ENCODE assay signal across 8 cellular contexts in genomic region chr18:23812566-23813440, GRCh38.
A peak's percentile ranks its signal among the peaks of the same experiment; 100 is the strongest.
DNase-seq lines count a peak whose midpoint lies in the region; ATAC-seq and TF ChIP-seq lines count a peak whose summit lies in the region.

No MANE protein-coding gene starts in this region.

- in situ Hi-C loops in mammary epithelial cell (cut with MboI; ENCODE audit: low sequenced_read_pairs in 2 of 2): loop anchor here in 1 of 2 donors (10.0 kb wide), 1 partner anchor 188 kb away; no protein-coding TSS in a partner anchor

- ATAC-seq in activated T-cell treated with anti-CD3 and anti-CD28 coated beads, Interleukin-2, amount 50 U/mL, for 72 hours (replicated peaks in 1 of 2): no peak
- no peak for ATAC-seq in activated CD8-positive, alpha-beta memory T cell treated with anti-CD3 and anti-CD28 coated beads, Interleukin-2, amount 10 ng/mL, durations not matched to agents 7 days and 5 days
- ATAC-seq in GM18505 (IDR thresholded peaks at IDR 0.05; ENCODE audit: unreplicated experiment): no peak

- TF ChIP-seq CTCF in mammary epithelial cell (conservative IDR thresholded peaks at IDR 0.05 in 1 of 2, IDR thresholded peaks at IDR 0.05 in 1 of 2; ENCODE audit: extremely low read depth in 1 of 2, insufficient read depth in 1 of 2, low read depth in 1 of 2, low read length in 2 of 2) (peak; percentile 42 to 56), mesothelial cell of epicardium (IDR thresholded peaks at IDR 0.05; ENCODE audit: unreplicated experiment) (peak; percentile 55)

- no peak overlapping the region for H3K9ac ChIP-seq in mammary epithelial cell (ENCODE audit: insufficient read depth, low read length)

- no peaks in the 10 kb centered on the region for H3K27me3 Mint-ChIP-seq in activated T-cell treated with anti-CD3 and anti-CD28 coated beads, Interleukin-2, amount 50 U/mL, for 72 hours (ENCODE audit: low read depth)
- peaks cover 55% of the 10 kb centered on the region for H3K27me3 Mint-ChIP-seq in mesothelial cell of epicardium (ENCODE audit: low read depth)
- H3K27me3 Mint-ChIP-seq in activated CD8-positive, alpha-beta memory T cell treated with anti-CD3 and anti-CD28 coated beads, Interleukin-2, amount 10 ng/mL, durations not matched to agents 7 days and 5 days: peaks cover 21% of the 10 kb centered on the region

- no peaks in the 10 kb centered on the region for H3K36me3 ChIP-seq in mammary epithelial cell (ENCODE audit: insufficient read depth, low read length)

- no peak overlapping the region for H3K27ac ChIP-seq in mammary epithelial cell (ENCODE audit: insufficient read depth, low read depth, low read length)

- no peak overlapping the region for H3K4me3 ChIP-seq in mammary epithelial cell (replicated peaks in 1 of 3; ENCODE audit: insufficient read depth in 1 of 3, low read depth in 2 of 3, low read length in 3 of 3)

- no peaks in the 10 kb centered on the region for H3K4me1 ChIP-seq in mammary epithelial cell (ENCODE audit: insufficient read depth, low read length)

- TF ChIP-seq POLR2A in GM18505 (IDR thresholded peaks at IDR 0.05; ENCODE audit: borderline replicate concordance, extremely low read depth, insufficient read depth, insufficient read length): no peak

- H3K4me1 Mint-ChIP-seq in activated T-cell treated with anti-CD3 and anti-CD28 coated beads, Interleukin-2, amount 50 U/mL, for 72 hours (ENCODE audit: low read depth): peaks cover 15% of the 10 kb centered on the region
- H3K4me1 Mint-ChIP-seq in mesothelial cell of epicardium: no peaks in the 10 kb centered on the region
- H3K4me1 Mint-ChIP-seq in activated CD8-positive, alpha-beta memory T cell treated with anti-CD3 and anti-CD28 coated beads, Interleukin-2, amount 10 ng/mL, durations not matched to agents 7 days and 5 days: peaks cover 32% of the 10 kb centered on the region

- no peaks in the 10 kb centered on the region for H3K9me3 ChIP-seq in mammary epithelial cell (replicated peaks; ENCODE audit: insufficient read depth, low read length)

- dilution Hi-C loops in mammary epithelial cell (cut with HindIII; ENCODE audit: low sequenced_read_pairs): no loop called here

- intact Hi-C loops in mammary epithelial cell (cut with micrococcal nuclease): loop anchor here (1.0 to 5.0 kb wide), 5 partner anchors 96 to 316 kb away; no protein-coding TSS in a partner anchor

- CTCF ChIA-PET in mammary epithelial cell (lab: Charles Lee; ENCODE audit: low non-redundant PET): no interaction called here
- CTCF ChIA-PET in activated CD8-positive, alpha-beta memory T cell treated with anti-CD3 and anti-CD28 coated beads, Interleukin-2, amount 10 ng/mL, durations not matched to agents 7 days and 5 days (lab: Charles Lee): interaction anchor here (1.0 to 2.9 kb wide), 10 partner anchors 16 to 314 kb away, joined by 3 to 20 read pairs (median 6); no protein-coding TSS in a partner anchor

- BruUV-seq in mammary epithelial cell (replicated peaks; lab: Mats Ljungman, UMichigan): no TSS peak

- no peak overlapping the region for H3K4me3 Mint-ChIP-seq in activated T-cell treated with anti-CD3 and anti-CD28 coated beads, Interleukin-2, amount 50 U/mL, for 72 hours
- H3K4me3 Mint-ChIP-seq in mesothelial cell of epicardium: no peak overlapping the region
- H3K4me3 Mint-ChIP-seq in activated CD8-positive, alpha-beta memory T cell treated with anti-CD3 and anti-CD28 coated beads, Interleukin-2, amount 10 ng/mL, durations not matched to agents 7 days and 5 days: no peak overlapping the region

- H2AFZ ChIP-seq in mammary epithelial cell (ENCODE audit: low read depth, low read length): no peak overlapping the region

- H3K27me3 ChIP-seq in mammary epithelial cell (ENCODE audit: insufficient read depth, low read length): no peaks in the 10 kb centered on the region

- no peaks in the 10 kb centered on the region for H3K79me2 ChIP-seq in mammary epithelial cell (ENCODE audit: insufficient read depth, low read length)

- no peak for DNase-seq in activated T-cell treated with anti-CD3 and anti-CD28 coated beads, Interleukin-2, amount 50 U/mL, for 72 hours
- DNase-seq in activated T-cell treated with anti-CD3 and anti-CD28 coated beads for 4 hours: no peak
- DNase-seq in NCI-H345 (lab: John Stamatoyannopoulos, UW): peak; percentile 21
- peak; percentile 36 for DNase-seq in mammary epithelial cell
- no peak for DNase-seq in mesothelial cell of epicardium (ENCODE audit: low spot score in 2 of 2, unreplicated experiment in 2 of 2)
- no peak for DNase-seq in activated CD8-positive, alpha-beta memory T cell treated with anti-CD3 and anti-CD28 coated beads, Interleukin-2, amount 10 ng/mL, durations not matched to agents 7 days and 5 days
- no peak for DNase-seq in NK-92 (lab: John Stamatoyannopoulos, UW; ENCODE audit: unreplicated experiment)

- H3K9me3 Mint-ChIP-seq in activated T-cell treated with anti-CD3 and anti-CD28 coated beads, Interleukin-2, amount 50 U/mL, for 72 hours: no peaks in the 10 kb centered on the region
- no peaks in the 10 kb centered on the region for H3K9me3 Mint-ChIP-seq in mesothelial cell of epicardium
- no peaks in the 10 kb centered on the region for H3K9me3 Mint-ChIP-seq in activated CD8-positive, alpha-beta memory T cell treated with anti-CD3 and anti-CD28 coated beads, Interleukin-2, amount 10 ng/mL, durations not matched to agents 7 days and 5 days (ENCODE audit: low read depth)

- H3K4me2 ChIP-seq in mammary epithelial cell (ENCODE audit: insufficient read depth, low read depth, low read length): no peak overlapping the region

- H3K27ac Mint-ChIP-seq in activated T-cell treated with anti-CD3 and anti-CD28 coated beads, Interleukin-2, amount 50 U/mL, for 72 hours: peak overlapping the region; percentile 49
- no peak overlapping the region for H3K27ac Mint-ChIP-seq in mesothelial cell of epicardium
- H3K27ac Mint-ChIP-seq in activated CD8-positive, alpha-beta memory T cell treated with anti-CD3 and anti-CD28 coated beads, Interleukin-2, amount 10 ng/mL, durations not matched to agents 7 days and 5 days: no peak overlapping the region

- WGBS in mammary epithelial cell (ENCODE audit: low coverage, missing lambda C conversion rate): 51% methylated on average over 4 of the region's 4 CpGs

- no peaks in the 10 kb centered on the region for H3K36me3 Mint-ChIP-seq in activated T-cell treated with anti-CD3 and anti-CD28 coated beads, Interleukin-2, amount 50 U/mL, for 72 hours (ENCODE audit: insufficient read depth in 2 of 2)
- H3K36me3 Mint-ChIP-seq in mesothelial cell of epicardium: no peaks in the 10 kb centered on the region
- peaks cover 2% of the 10 kb centered on the region for H3K36me3 Mint-ChIP-seq in activated CD8-positive, alpha-beta memory T cell treated with anti-CD3 and anti-CD28 coated beads, Interleukin-2, amount 10 ng/mL, durations not matched to agents 7 days and 5 days

- no peaks in the 10 kb centered on the region for H4K20me1 ChIP-seq in mammary epithelial cell (ENCODE audit: insufficient read depth, low read length)

Comparison
In these comparisons a context has a peak if more than half of its experiments do, and no peak if none do; other contexts are left out.
1. DNase-seq: peak in NCI-H345 (single experiment) and mammary epithelial cell (single experiment); none in activated T-cell treated with anti-CD3 and anti-CD28 coated beads, Interleukin-2, amount 50 U/mL, for 72 hours (0 of 2), activated T-cell treated with anti-CD3 and anti-CD28 coated beads for 4 hours (single experiment), mesothelial cell of epicardium (0 of 2), activated CD8-positive, alpha-beta memory T cell treated with anti-CD3 and anti-CD28 coated beads, Interleukin-2, amount 10 ng/mL, durations not matched to agents 7 days and 5 days (single experiment) and NK-92 (single experiment).